ENCODE assay signal across 13 cellular contexts in the genomic region with DNA sequence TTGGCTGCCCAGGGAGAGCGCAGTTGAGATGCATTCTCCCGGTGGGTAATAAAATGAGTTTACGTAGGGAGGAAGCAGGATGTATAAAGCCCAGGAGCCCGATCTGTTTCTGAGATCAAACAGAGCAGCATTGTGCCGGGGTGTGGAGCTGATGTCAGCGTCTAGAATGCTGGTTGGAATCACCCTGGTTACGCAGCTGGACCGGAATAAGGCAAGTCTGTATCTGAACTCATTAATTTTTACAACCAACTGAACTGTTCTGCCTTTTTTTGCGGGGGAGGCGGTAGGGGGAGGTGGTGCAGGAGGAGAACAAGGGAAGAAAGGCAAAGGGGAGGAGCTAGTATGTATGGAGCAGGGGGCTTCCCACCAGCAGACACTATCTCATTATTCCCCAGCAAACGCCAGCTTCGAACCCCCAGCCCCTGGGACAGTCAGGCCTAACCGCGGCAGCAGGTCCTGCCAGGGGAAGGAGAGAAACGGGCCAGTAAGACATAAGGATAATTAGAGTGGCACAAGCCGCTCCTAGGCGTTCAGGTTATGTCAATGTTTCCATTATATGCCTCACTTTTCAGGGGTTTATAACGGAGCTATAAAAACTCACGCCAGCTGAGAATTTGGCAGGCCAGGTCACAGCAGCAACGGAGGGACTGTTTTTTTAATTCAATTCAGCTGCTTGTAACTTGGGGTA.
DNase-seq lines count a peak whose midpoint lies in the region; ATAC-seq and TF ChIP-seq lines count a peak whose summit lies in the region.
"Had no signal": no experiment of that assay in that cellular context is flagged by ENCODE, and none has a peak within 500 bp of the region (broad histone marks: within the 10 kb centered on the region; RNA-seq: fewer than 3 reads in every experiment).

No MANE protein-coding gene starts in this region.

- H3K27me3 ChIP-seq in colonic mucosa (no peaks in the 10 kb centered on the region), smooth muscle cell (ENCODE audit: low read depth) (no peaks in the 10 kb centered on the region)

- H3K4me3 ChIP-seq in colonic mucosa (no peak overlapping the region), smooth muscle cell (no peak overlapping the region)
- H3K4me3 ChIP-seq: left lung had no signal

- no peaks in the 10 kb centered on the region for H3K36me3 ChIP-seq in colonic mucosa
- H3K36me3 ChIP-seq in smooth muscle cell (ENCODE audit: low read depth) = no peaks in the 10 kb centered on the region
- H3K36me3 ChIP-seq: left lung had no signal

- peak overlapping the region in 1 of 2 donors; percentile 49 for H3K9ac ChIP-seq in colonic mucosa (ENCODE audit: low read depth in 2 of 2, low read length in 2 of 2)
- H3K9ac ChIP-seq in smooth muscle cell (ENCODE audit: low read depth) = peak overlapping the region; percentile 72

- H3K9me3 ChIP-seq in colonic mucosa = no peaks in the 10 kb centered on the region
- no peaks in the 10 kb centered on the region for H3K9me3 ChIP-seq in smooth muscle cell (replicated peaks; ENCODE audit: low read depth)

- H3F3A ChIP-seq in smooth muscle cell (ENCODE audit: low read depth) = peaks cover 26% of the 10 kb centered on the region

- H3K27ac ChIP-seq in colonic mucosa (no peak overlapping the region), smooth muscle cell (ENCODE audit: low read depth) (peak overlapping the region; percentile 91)
- H3K27ac ChIP-seq: left lung had no signal

- intact Hi-C loops in colonic mucosa (cut with DNase I) = loop anchor here (10.0 kb wide), 1 partner anchor 176 kb away; no protein-coding TSS in a partner anchor
- intact Hi-C loops in left colon (cut with DNase I, micrococcal nuclease) = no loop called here

- DNase-seq in NCI-H2196 (lab: John Stamatoyannopoulos, UW; ENCODE audit: unreplicated experiment) = peak; percentile 93
- DNase-seq in colonic mucosa = peak; percentile 82
- peak; percentile 68 to 91 for DNase-seq in left colon
- no peak for DNase-seq in smooth muscle cell (lab: John Stamatoyannopoulos, UW; ENCODE audit: unreplicated experiment)
- DNase-seq: activated CD8-positive, alpha-beta T cell treated with anti-CD3 and anti-CD28 coated beads for 36 hours; CD4-positive, CD25-positive, alpha-beta regulatory T cell; left lung; NCI-H2029; T1000 had no signal

- H3K79me2 ChIP-seq in smooth muscle cell (ENCODE audit: low read depth) = no peaks in the 10 kb centered on the region

- H4K20me1 ChIP-seq in smooth muscle cell (ENCODE audit: low read depth) = no peaks in the 10 kb centered on the region

- no peaks in the 10 kb centered on the region for H3K4me1 ChIP-seq in colonic mucosa
- H3K4me1 ChIP-seq in smooth muscle cell (ENCODE audit: low read depth) = peaks cover 19% of the 10 kb centered on the region
- H3K4me1 ChIP-seq: left lung had no signal

- H3K4me2 ChIP-seq in smooth muscle cell = peak overlapping the region; percentile 34

- WGBS in smooth muscle cell (ENCODE audit: low lambda C conversion rate) = 20% methylated on average over 20 of the region's 20 CpGs

- no peak overlapping the region for H2AFZ ChIP-seq in smooth muscle cell (ENCODE audit: low read depth)

- TF ChIP-seq CTCF in colonic mucosa (IDR thresholded peaks at IDR 0.05) (no peak), smooth muscle cell (IDR thresholded peaks at IDR 0.05; ENCODE audit: borderline replicate concordance, insufficient read depth, poor library complexity, severe bottlenecking) (no peak)

- peak; percentile 95 for ATAC-seq in left colon
- ATAC-seq in HG03442 (IDR thresholded peaks at IDR 0.05; ENCODE audit: unreplicated experiment) = no peak
- ATAC-seq in GM18502 (IDR thresholded peaks at IDR 0.05; ENCODE audit: poor library complexity, unreplicated experiment) = no peak
- ATAC-seq in HG03196 (IDR thresholded peaks at IDR 0.05; ENCODE audit: unreplicated experiment) = no peak
- no peak for ATAC-seq in HG03025 (IDR thresholded peaks at IDR 0.05; ENCODE audit: low FRiP score, unreplicated experiment)
- ATAC-seq: activated CD8-positive, alpha-beta T cell treated with anti-CD3 and anti-CD28 coated beads for 36 hours; left lung had no signal
